21 cellular contexts compared by ENCODE assay signal in the genomic region with DNA sequence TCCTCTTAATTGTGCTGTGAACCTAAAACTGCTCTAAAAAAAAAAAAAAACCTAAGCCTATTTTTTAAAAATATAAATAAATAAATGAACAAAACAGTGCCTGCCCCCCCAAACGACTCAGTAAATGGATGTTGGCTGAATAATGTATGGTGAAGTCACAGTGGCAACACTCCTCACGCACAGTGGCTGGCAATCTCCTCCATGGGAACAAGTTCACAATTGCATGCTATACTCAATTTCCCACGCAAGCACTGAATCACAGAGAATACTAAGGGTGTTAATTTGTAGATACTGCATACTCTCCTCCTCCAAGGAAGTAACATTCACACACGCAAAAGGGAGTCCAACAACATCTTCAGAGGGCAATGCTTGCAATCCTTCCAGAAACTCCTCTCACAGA. TPM values are rescaled to one million over a fixed set of nuclear protein-coding genes. Genes with fewer than 3 reads are reported as not detected.
DNase-seq lines count a peak whose midpoint lies in the region; ATAC-seq and TF ChIP-seq lines count a peak whose summit lies in the region.
"Had no signal": no experiment of that assay in that cellular context is flagged by ENCODE, and none has a peak within 500 bp of the region (broad histone marks: within the 10 kb centered on the region; RNA-seq: fewer than 3 reads in every experiment).

No MANE protein-coding gene starts in this region.

- H3K9me3 ChIP-seq in CD4-positive, alpha-beta T cell (ENCODE audit: control insufficient read depth, low read length) = no peaks in the 10 kb centered on the region
- no peaks in the 10 kb centered on the region for H3K9me3 ChIP-seq in GM23248 (ENCODE audit: low read depth)
- no peaks in the 10 kb centered on the region for H3K9me3 ChIP-seq in naive thymus-derived CD4-positive, alpha-beta T cell (ENCODE audit: control insufficient read depth in 2 of 3, low read length in 3 of 3)
- peaks cover 0 to 10% of the 10 kb centered on the region in 2 donors for H3K9me3 ChIP-seq in neuronal stem cell (replicated peaks in 1 of 2; ENCODE audit: control insufficient read depth in 2 of 2, insufficient read depth in 1 of 2, low read depth in 1 of 2, low read length in 2 of 2)
- H3K9me3 ChIP-seq: esophagus squamous epithelium had no signal

- no peak overlapping the region for H4K8ac ChIP-seq in neuronal stem cell (ENCODE audit: low read depth, low read length)

- no peaks in the 10 kb centered on the region for H3K27me3 Mint-ChIP-seq in CD4-positive, alpha-beta T cell
- H3K27me3 Mint-ChIP-seq in activated naive CD8-positive, alpha-beta T cell treated with anti-CD3 and anti-CD28 coated beads, Interleukin-2, amount 10 ng/mL, durations not matched to agents 7 days and 5 days = no peaks in the 10 kb centered on the region
- no peaks in the 10 kb centered on the region for H3K27me3 Mint-ChIP-seq in naive thymus-derived CD4-positive, alpha-beta T cell

- peak overlapping the region; percentile 80 for H3K27ac Mint-ChIP-seq in CD4-positive, alpha-beta T cell
- peak overlapping the region; percentile 60 for H3K27ac Mint-ChIP-seq in activated naive CD8-positive, alpha-beta T cell treated with anti-CD3 and anti-CD28 coated beads, Interleukin-2, amount 10 ng/mL, durations not matched to agents 7 days and 5 days
- H3K27ac Mint-ChIP-seq in naive thymus-derived CD4-positive, alpha-beta T cell = peak overlapping the region in 8 of 9 donors; percentile 3 to 99 (median 92)
- H3K27ac Mint-ChIP-seq: neural progenitor cell had no signal

- H2AFZ ChIP-seq in GM23248 (no peak overlapping the region), neuronal stem cell (ENCODE audit: low read length) (no peak overlapping the region)
- H2AFZ ChIP-seq: neural progenitor cell had no signal

- no peak overlapping the region for H2BK15ac ChIP-seq in neuronal stem cell (ENCODE audit: low read length)

- H2BK12ac ChIP-seq in neuronal stem cell (ENCODE audit: low read length) = no peak overlapping the region

- H2AK5ac ChIP-seq in neuronal stem cell (ENCODE audit: low read depth, low read length) = no peak overlapping the region

- H3F3A ChIP-seq in GM23248 (ENCODE audit: insufficient read depth) = peaks cover 17% of the 10 kb centered on the region

- POLR2A ChIA-PET in CD4-positive, alpha-beta T cell (lab: Charles Lee) = interaction anchor here (1.0 to 7.8 kb wide), 2 partner anchors 9 to 16 kb away, joined by 4 to 82 read pairs; no protein-coding TSS in a partner anchor
- POLR2A ChIA-PET in activated naive CD8-positive, alpha-beta T cell treated with anti-CD3 and anti-CD28 coated beads, Interleukin-2, amount 10 ng/mL, durations not matched to agents 7 days and 5 days (lab: Charles Lee) = no interaction called here
- POLR2A ChIA-PET in naive thymus-derived CD4-positive, alpha-beta T cell (lab: Charles Lee) = interaction anchor here (0.9 to 6.9 kb wide), 5 partner anchors 10 to 54 kb away, joined by 3 to 82 read pairs (median 4); no protein-coding TSS in a partner anchor

- no peaks in the 10 kb centered on the region for H3K9me3 Mint-ChIP-seq in CD4-positive, alpha-beta T cell
- H3K9me3 Mint-ChIP-seq in activated naive CD8-positive, alpha-beta T cell treated with anti-CD3 and anti-CD28 coated beads, Interleukin-2, amount 10 ng/mL, durations not matched to agents 7 days and 5 days = no peaks in the 10 kb centered on the region
- no peaks in the 10 kb centered on the region for H3K9me3 Mint-ChIP-seq in naive thymus-derived CD4-positive, alpha-beta T cell

- intact Hi-C loops in CD4-positive, alpha-beta T cell (cut with DNase I, micrococcal nuclease) = loop anchor here in 1 of 2 experiments (5.0 kb wide), 1 partner anchor 56 kb away; no protein-coding TSS in a partner anchor
- intact Hi-C loops in naive thymus-derived CD4-positive, alpha-beta T cell (cut with micrococcal nuclease) = no loop called here
- intact Hi-C loops in sciatic nerve (cut with DNase I) = no loop called here

- H3K79me1 ChIP-seq in neuronal stem cell (ENCODE audit: low read depth, low read length) = peaks cover 5% of the 10 kb centered on the region

- H4K20me1 ChIP-seq in GM23248 (ENCODE audit: insufficient read depth) = no peaks in the 10 kb centered on the region

- peaks cover 98% of the 10 kb centered on the region for H3K4me1 Mint-ChIP-seq in CD4-positive, alpha-beta T cell (ENCODE audit: low read depth)
- peaks cover 62% of the 10 kb centered on the region for H3K4me1 Mint-ChIP-seq in activated naive CD8-positive, alpha-beta T cell treated with anti-CD3 and anti-CD28 coated beads, Interleukin-2, amount 10 ng/mL, durations not matched to agents 7 days and 5 days
- peaks cover 52 to 100% (median 95%) of the 10 kb centered on the region in 7 donors for H3K4me1 Mint-ChIP-seq in naive thymus-derived CD4-positive, alpha-beta T cell

- no peaks in the 10 kb centered on the region for H3K9me2 ChIP-seq in GM23248 (ENCODE audit: insufficient read depth)

- H3K4ac ChIP-seq in neuronal stem cell (ENCODE audit: low read length) = no peak overlapping the region

- no peak overlapping the region for H2BK120ac ChIP-seq in neuronal stem cell (ENCODE audit: low read depth, low read length)

- no peak overlapping the region for H3K14ac ChIP-seq in neuronal stem cell (ENCODE audit: low read length)

- no peaks in the 10 kb centered on the region for H3K27me3 ChIP-seq in CD4-positive, alpha-beta T cell (ENCODE audit: control insufficient read depth, insufficient read depth, low read length)
- H3K27me3 ChIP-seq in GM23248 (replicated peaks; ENCODE audit: insufficient read depth) (no peaks in the 10 kb centered on the region), neuronal stem cell (ENCODE audit: control insufficient read depth in 3 of 3, insufficient read depth in 3 of 3, low read depth in 1 of 3, low read length in 3 of 3) (peaks cover 0 to 4% (median 0%) of the 10 kb centered on the region in 3 experiments)
- no peaks in the 10 kb centered on the region for H3K27me3 ChIP-seq in naive thymus-derived CD4-positive, alpha-beta T cell (ENCODE audit: control insufficient read depth in 2 of 2, insufficient read depth in 2 of 2, low read length in 2 of 2)
- H3K27me3 ChIP-seq: esophagus squamous epithelium, neural progenitor cell had no signal

- no peak for TF ChIP-seq CTCF in CD4-positive, alpha-beta T cell (IDR thresholded peaks at IDR 0.05)

- H3K4me3 ChIP-seq in GM23248 = no peak overlapping the region
- H3K4me3 ChIP-seq in naive thymus-derived CD4-positive, alpha-beta T cell (ENCODE audit: low read length) = no peak overlapping the region
- no peak overlapping the region for H3K4me3 ChIP-seq in neuronal stem cell (ENCODE audit: low read length in 2 of 2)
- H3K4me3 ChIP-seq: esophagus squamous epithelium, neural progenitor cell had no signal

- no peak overlapping the region for H2BK5ac ChIP-seq in neuronal stem cell (ENCODE audit: low read length)

- H3K9ac ChIP-seq in GM23248 = no peak overlapping the region
- H3K9ac ChIP-seq in neuronal stem cell (ENCODE audit: low read depth, low read length, poor library complexity) = no peak overlapping the region
- H3K9ac ChIP-seq: neural progenitor cell had no signal

- no peak overlapping the region for H3K23ac ChIP-seq in neuronal stem cell (ENCODE audit: low read depth, low read length, poor library complexity)

- 52 to 63% methylated on average over 4 of the region's 4 CpGs for WGBS in GM23248 (ENCODE audit: low coverage in 1 of 2, low lambda C conversion rate in 2 of 2, missing lambda C conversion rate in 2 of 2), 2 experiments
- no CpG with 5 or more reads among the region's 4 CpGs for WGBS in neuronal stem cell (ENCODE audit: extremely low coverage in 2 of 2, insufficient read length in 2 of 2, insufficient replicate concordance in 1 of 2), 2 donors

- H3K4me2 ChIP-seq in GM23248 (ENCODE audit: unreplicated experiment) (no peak overlapping the region), neuronal stem cell (ENCODE audit: insufficient read depth, low read length, poor library complexity, severe bottlenecking) (no peak overlapping the region)
- H3K4me2 ChIP-seq: neural progenitor cell had no signal

- H3K79me2 ChIP-seq in GM23248 (ENCODE audit: insufficient read depth) = peaks cover 26% of the 10 kb centered on the region; the same call in 1 of the 2 replicates

- CTCF ChIA-PET in CD4-positive, alpha-beta T cell (lab: Charles Lee) = no interaction called here
- CTCF ChIA-PET in naive thymus-derived CD4-positive, alpha-beta T cell (lab: Charles Lee) = interaction anchor here (0.6 to 0.9 kb wide), 2 partner anchors 72 to 116 kb away, joined by 3 read pairs; no protein-coding TSS in a partner anchor

- H3K4me1 ChIP-seq in GM23248 (ENCODE audit: insufficient read depth) (peaks cover 12% of the 10 kb centered on the region), neuronal stem cell (ENCODE audit: control insufficient read depth in 2 of 2, insufficient read depth in 1 of 2, low read depth in 1 of 2, low read length in 2 of 2) (peaks cover 0 to 23% of the 10 kb centered on the region in 2 donors)
- peaks cover 24 to 92% of the 10 kb centered on the region in 2 donors for H3K4me1 ChIP-seq in naive thymus-derived CD4-positive, alpha-beta T cell (ENCODE audit: control insufficient read depth in 2 of 2, insufficient read depth in 2 of 2, low read length in 2 of 2)

- DNase-seq in CD4-positive, alpha-beta T cell = no peak
- DNase-seq in GM23248 (peak; percentile 41), sciatic nerve (ENCODE audit: low spot score) (no peak), NCI-H2196 (lab: John Stamatoyannopoulos, UW; ENCODE audit: unreplicated experiment) (no peak), MV-4-11 (lab: John Stamatoyannopoulos, UW) (no peak), neuronal stem cell (ENCODE audit: low spot score) (no peak)
- DNase-seq in activated naive CD8-positive, alpha-beta T cell treated with anti-CD3 and anti-CD28 coated beads, Interleukin-2, amount 10 ng/mL, durations not matched to agents 7 days and 5 days = no peak
- DNase-seq in naive thymus-derived CD4-positive, alpha-beta T cell = no peak
- DNase-seq: activated CD4-positive, alpha-beta T cell treated with anti-CD3 and anti-CD28 coated beads for 4 hours; activated CD8-positive, alpha-beta memory T cell treated with anti-CD3 and anti-CD28 coated beads, Interleukin-2, amount 50 U/mL, for 48 hours; activated gamma-delta T cell; COR-L47; effector memory CD4-positive, alpha-beta T cell; esophagus squamous epithelium; kidney glomerular epithelial cell; NCI-H1417 treated with DMSO at 0.1 percent for 48 hours; NCI-H510A treated with DMSO at 0.1 percent for 48 hours; RPMI8226; stimulated activated CD4-positive, alpha-beta T cell treated with anti-CD3 and anti-CD28 coated beads, Interleukin-4, amount 100 ng/mL, for 24 hours had no signal

- H3K27ac ChIP-seq in CD4-positive, alpha-beta T cell (ENCODE audit: low read depth, low read length) = no peak overlapping the region
- H3K27ac ChIP-seq in GM23248 (no peak overlapping the region), neuronal stem cell (replicated peaks; ENCODE audit: low read length) (no peak overlapping the region)
- peak overlapping the region; percentile 37 for H3K27ac ChIP-seq in naive thymus-derived CD4-positive, alpha-beta T cell (ENCODE audit: low read depth, low read length)
- H3K27ac ChIP-seq: esophagus squamous epithelium, neural progenitor cell had no signal

- H4K91ac ChIP-seq in neuronal stem cell (ENCODE audit: low read depth, low read length, poor library complexity) = no peak overlapping the region

- peak overlapping the region; percentile 9 for H3K4me3 Mint-ChIP-seq in CD4-positive, alpha-beta T cell
- H3K4me3 Mint-ChIP-seq in activated naive CD8-positive, alpha-beta T cell treated with anti-CD3 and anti-CD28 coated beads, Interleukin-2, amount 10 ng/mL, durations not matched to agents 7 days and 5 days = no peak overlapping the region
- peak overlapping the region in 8 of 10 donors; percentile 1 to 82 (median 56) for H3K4me3 Mint-ChIP-seq in naive thymus-derived CD4-positive, alpha-beta T cell
- H3K4me3 Mint-ChIP-seq: neural progenitor cell had no signal

- ATAC-seq in CD4-positive, alpha-beta T cell (ENCODE audit: poor library complexity) = no peak
- ATAC-seq in activated naive CD8-positive, alpha-beta T cell treated with anti-CD3 and anti-CD28 coated beads, Interleukin-2, amount 10 ng/mL, durations not matched to agents 7 days and 5 days (ENCODE audit: low read depth) = no peak
- ATAC-seq in naive thymus-derived CD4-positive, alpha-beta T cell = no peak
- ATAC-seq in sciatic nerve = no peak
- ATAC-seq: SK-N-SH treated with all-trans-retinoic acid at 6 μM for 48 hours had no signal

- no peak overlapping the region for H3K18ac ChIP-seq in neuronal stem cell (ENCODE audit: low read length)

- H3K36me3 ChIP-seq in GM23248 (ENCODE audit: low read depth) (no peaks in the 10 kb centered on the region), neuronal stem cell (replicated peaks in 1 of 2; ENCODE audit: control insufficient read depth in 2 of 2, insufficient read depth in 2 of 2, low read length in 2 of 2) (no peaks in the 10 kb centered on the region)
- H3K36me3 ChIP-seq in naive thymus-derived CD4-positive, alpha-beta T cell (ENCODE audit: control insufficient read depth in 2 of 3, insufficient read depth in 3 of 3, low read length in 3 of 3) = peaks cover 0 to 4% (median 0%) of the 10 kb centered on the region in 3 experiments
- H3K36me3 ChIP-seq: neural progenitor cell had no signal

- H3K36me3 Mint-ChIP-seq in CD4-positive, alpha-beta T cell (ENCODE audit: low read depth) = peaks cover 65% of the 10 kb centered on the region
- H3K36me3 Mint-ChIP-seq in activated naive CD8-positive, alpha-beta T cell treated with anti-CD3 and anti-CD28 coated beads, Interleukin-2, amount 10 ng/mL, durations not matched to agents 7 days and 5 days = peaks cover 43% of the 10 kb centered on the region
- H3K36me3 Mint-ChIP-seq in naive thymus-derived CD4-positive, alpha-beta T cell = peaks cover 0 to 45% (median 9%) of the 10 kb centered on the region in 5 donors

- in situ Hi-C loops in GM23248 (cut with MboI) = no loop called here

RNA-seq across cellular contexts. Expression of gene SERINC5, which starts 47.5 kb away (rescaled TPM):
- total RNA-seq in CD4-positive, alpha-beta T cell = 100 to 1,000 TPM; 115 to 123 TPM
- 11.7 and 11.8 TPM in 2 replicates for total RNA-seq in GM23248 (2014; rRNA removed; shearing (Covaris generic))
- polyA plus RNA-seq in GM23248 (2016; fragmentation: Nextera tagmentation; extraction: Ambion mirVana) = 5.4 TPM in 2 replicates
- 10 to 100 TPM; 70.2 to 78.3 TPM for total RNA-seq in activated naive CD8-positive, alpha-beta T cell treated with anti-CD3 and anti-CD28 coated beads, Interleukin-2, amount 10 ng/mL, durations not matched to agents 7 days and 5 days
- total RNA-seq in naive thymus-derived CD4-positive, alpha-beta T cell = 100 to 1,000 TPM in 4 of 5 experiments, 10 to 100 TPM in 1; 71.2 to 164 (median 163) TPM
- 10 to 100 TPM; 34.3 to 34.9 TPM for polyA plus RNA-seq in naive thymus-derived CD4-positive, alpha-beta T cell
- total RNA-seq in sciatic nerve = 70.2 TPM
- 29.3 TPM for polyA plus RNA-seq in neuronal stem cell (2013, experiment 1 of 2)
- polyA plus RNA-seq in neuronal stem cell (2013, experiment 2 of 2) = 30.3 TPM
